In the genomic region with DNA sequence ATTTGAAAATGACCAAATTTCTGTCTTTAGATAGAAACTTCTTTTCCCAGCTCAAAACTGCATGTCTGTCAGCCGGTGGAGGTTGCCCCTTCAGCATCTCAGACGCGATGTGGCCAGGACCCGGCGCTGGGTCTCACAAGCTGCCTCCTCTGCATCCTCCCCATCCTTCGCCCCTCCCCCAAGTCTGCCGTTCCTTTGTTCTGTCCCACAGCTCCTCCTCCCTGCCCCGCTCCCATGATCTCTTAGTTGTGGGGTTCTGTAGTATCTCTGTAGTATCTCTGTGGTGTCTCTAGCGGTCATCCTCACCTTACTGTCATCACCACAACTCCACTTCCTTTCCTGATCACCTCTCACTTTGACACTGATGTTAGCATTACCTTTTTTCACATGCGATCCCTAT, we compare ENCODE assay signal across 1 cellular context.
TF ChIP-seq lines count a peak whose summit lies in the region.

No MANE protein-coding gene starts in this region.

TF ChIP-seq in GM23338, 12 proteins besides CTCF, POLR2A, EP300 and RAD21:
- TF ChIP-seq EZH2phosphoT487 (IDR thresholded peaks at IDR 0.05; ENCODE audit: unreplicated experiment) (no peak), POLR2AphosphoS5 (IDR thresholded peaks at IDR 0.05; ENCODE audit: low read depth) (no peak), STAT1 (IDR thresholded peaks at IDR 0.05; ENCODE audit: unreplicated experiment) (no peak), NANOG (IDR thresholded peaks at IDR 0.05; ENCODE audit: borderline replicate concordance) (no peak), JUNB (IDR thresholded peaks at IDR 0.05; ENCODE audit: unreplicated experiment) (no peak), EZH2 (IDR thresholded peaks at IDR 0.05; ENCODE audit: low read depth, unreplicated experiment) (no peak), CREB1 (CRISPR knock-in tag; IDR thresholded peaks at IDR 0.05; ENCODE audit: low read depth) (no peak), ZNF331 (CRISPR knock-in tag; IDR thresholded peaks at IDR 0.05; ENCODE audit: low read depth) (no peak)
- TF ChIP-seq, protein P1, sequence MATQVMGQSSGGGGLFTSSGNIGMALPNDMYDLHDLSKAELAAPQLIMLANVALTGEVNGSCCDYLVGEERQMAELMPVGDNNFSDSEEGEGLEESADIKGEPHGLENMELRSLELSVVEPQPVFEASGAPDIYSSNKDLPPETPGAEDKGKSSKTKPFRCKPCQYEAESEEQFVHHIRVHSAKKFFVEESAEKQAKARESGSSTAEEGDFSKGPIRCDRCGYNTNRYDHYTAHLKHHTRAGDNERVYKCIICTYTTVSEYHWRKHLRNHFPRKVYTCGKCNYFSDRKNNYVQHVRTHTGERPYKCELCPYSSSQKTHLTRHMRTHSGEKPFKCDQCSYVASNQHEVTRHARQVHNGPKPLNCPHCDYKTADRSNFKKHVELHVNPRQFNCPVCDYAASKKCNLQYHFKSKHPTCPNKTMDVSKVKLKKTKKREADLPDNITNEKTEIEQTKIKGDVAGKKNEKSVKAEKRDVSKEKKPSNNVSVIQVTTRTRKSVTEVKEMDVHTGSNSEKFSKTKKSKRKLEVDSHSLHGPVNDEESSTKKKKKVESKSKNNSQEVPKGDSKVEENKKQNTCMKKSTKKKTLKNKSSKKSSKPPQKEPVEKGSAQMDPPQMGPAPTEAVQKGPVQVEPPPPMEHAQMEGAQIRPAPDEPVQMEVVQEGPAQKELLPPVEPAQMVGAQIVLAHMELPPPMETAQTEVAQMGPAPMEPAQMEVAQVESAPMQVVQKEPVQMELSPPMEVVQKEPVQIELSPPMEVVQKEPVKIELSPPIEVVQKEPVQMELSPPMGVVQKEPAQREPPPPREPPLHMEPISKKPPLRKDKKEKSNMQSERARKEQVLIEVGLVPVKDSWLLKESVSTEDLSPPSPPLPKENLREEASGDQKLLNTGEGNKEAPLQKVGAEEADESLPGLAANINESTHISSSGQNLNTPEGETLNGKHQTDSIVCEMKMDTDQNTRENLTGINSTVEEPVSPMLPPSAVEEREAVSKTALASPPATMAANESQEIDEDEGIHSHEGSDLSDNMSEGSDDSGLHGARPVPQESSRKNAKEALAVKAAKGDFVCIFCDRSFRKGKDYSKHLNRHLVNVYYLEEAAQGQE (IDR thresholded peaks at IDR 0.05; ENCODE audit: unreplicated experiment): no peak
- TF ChIP-seq, protein P2, sequence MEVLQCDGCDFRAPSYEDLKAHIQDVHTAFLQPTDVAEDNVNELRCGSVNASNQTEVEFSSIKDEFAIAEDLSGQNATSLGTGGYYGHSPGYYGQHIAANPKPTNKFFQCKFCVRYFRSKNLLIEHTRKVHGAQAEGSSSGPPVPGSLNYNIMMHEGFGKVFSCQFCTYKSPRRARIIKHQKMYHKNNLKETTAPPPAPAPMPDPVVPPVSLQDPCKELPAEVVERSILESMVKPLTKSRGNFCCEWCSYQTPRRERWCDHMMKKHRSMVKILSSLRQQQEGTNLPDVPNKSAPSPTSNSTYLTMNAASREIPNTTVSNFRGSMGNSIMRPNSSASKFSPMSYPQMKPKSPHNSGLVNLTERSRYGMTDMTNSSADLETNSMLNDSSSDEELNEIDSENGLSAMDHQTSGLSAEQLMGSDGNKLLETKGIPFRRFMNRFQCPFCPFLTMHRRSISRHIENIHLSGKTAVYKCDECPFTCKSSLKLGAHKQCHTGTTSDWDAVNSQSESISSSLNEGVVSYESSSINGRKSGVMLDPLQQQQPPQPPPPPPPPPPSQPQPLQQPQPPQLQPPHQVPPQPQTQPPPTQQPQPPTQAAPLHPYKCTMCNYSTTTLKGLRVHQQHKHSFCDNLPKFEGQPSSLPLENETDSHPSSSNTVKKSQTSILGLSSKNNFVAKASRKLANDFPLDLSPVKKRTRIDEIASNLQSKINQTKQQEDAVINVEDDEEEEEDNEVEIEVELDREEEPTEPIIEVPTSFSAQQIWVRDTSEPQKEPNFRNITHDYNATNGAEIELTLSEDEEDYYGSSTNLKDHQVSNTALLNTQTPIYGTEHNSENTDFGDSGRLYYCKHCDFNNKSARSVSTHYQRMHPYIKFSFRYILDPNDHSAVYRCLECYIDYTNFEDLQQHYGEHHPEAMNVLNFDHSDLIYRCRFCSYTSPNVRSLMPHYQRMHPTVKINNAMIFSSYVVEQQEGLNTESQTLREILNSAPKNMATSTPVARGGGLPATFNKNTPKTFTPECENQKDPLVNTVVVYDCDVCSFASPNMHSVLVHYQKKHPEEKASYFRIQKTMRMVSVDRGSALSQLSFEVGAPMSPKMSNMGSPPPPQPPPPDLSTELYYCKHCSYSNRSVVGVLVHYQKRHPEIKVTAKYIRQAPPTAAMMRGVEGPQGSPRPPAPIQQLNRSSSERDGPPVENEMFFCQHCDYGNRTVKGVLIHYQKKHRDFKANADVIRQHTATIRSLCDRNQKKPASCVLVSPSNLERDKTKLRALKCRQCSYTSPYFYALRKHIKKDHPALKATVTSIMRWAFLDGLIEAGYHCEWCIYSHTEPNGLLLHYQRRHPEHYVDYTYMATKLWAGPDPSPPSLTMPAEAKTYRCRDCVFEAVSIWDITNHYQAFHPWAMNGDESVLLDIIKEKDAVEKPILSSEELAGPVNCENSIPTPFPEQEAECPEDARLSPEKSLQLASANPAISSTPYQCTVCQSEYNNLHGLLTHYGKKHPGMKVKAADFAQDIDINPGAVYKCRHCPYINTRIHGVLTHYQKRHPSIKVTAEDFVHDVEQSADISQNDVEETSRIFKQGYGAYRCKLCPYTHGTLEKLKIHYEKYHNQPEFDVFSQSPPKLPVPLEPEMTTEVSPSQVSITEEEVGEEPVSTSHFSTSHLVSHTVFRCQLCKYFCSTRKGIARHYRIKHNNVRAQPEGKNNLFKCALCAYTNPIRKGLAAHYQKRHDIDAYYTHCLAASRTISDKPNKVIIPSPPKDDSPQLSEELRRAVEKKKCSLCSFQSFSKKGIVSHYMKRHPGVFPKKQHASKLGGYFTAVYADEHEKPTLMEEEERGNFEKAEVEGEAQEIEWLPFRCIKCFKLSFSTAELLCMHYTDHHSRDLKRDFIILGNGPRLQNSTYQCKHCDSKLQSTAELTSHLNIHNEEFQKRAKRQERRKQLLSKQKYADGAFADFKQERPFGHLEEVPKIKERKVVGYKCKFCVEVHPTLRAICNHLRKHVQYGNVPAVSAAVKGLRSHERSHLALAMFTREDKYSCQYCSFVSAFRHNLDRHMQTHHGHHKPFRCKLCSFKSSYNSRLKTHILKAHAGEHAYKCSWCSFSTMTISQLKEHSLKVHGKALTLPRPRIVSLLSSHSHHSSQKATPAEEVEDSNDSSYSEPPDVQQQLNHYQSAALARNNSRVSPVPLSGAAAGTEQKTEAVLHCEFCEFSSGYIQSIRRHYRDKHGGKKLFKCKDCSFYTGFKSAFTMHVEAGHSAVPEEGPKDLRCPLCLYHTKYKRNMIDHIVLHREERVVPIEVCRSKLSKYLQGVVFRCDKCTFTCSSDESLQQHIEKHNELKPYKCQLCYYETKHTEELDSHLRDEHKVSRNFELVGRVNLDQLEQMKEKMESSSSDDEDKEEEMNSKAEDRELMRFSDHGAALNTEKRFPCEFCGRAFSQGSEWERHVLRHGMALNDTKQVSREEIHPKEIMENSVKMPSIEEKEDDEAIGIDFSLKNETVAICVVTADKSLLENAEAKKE (CRISPR knock-in tag; IDR thresholded peaks at IDR 0.05): no peak
